In genomic region chrX:103730746-103731508, GRCh38 we compare ENCODE assay signal across 11 cellular contexts. TPM values are rescaled to one million over a fixed set of nuclear protein-coding genes. Genes with fewer than 3 reads are reported as not detected.
A peak's percentile ranks its signal among the peaks of the same experiment; 100 is the strongest.
DNase-seq lines count a peak whose midpoint lies in the region; ATAC-seq and TF ChIP-seq lines count a peak whose summit lies in the region.
"Had no signal": no experiment of that assay in that cellular context is flagged by ENCODE, and none has a peak within 500 bp of the region (broad histone marks: within the 10 kb centered on the region; RNA-seq: fewer than 3 reads in every experiment).

No MANE protein-coding gene starts in this region.

- CTCF ChIA-PET in WTC11 (lab: Charles Lee), result interaction anchor here (0.6 to 3.1 kb wide), 4 partner anchors 9 to 392 kb away, joined by 3 to 25 read pairs (median 4); partner anchors contain the start of gene TMEM31

- TF ChIP-seq POLR2A in lower leg skin (IDR thresholded peaks at IDR 0.05), result no peak

- TF ChIP-seq CTCF in WTC11 (IDR thresholded peaks at IDR 0.05) (no peak), foreskin fibroblast (IDR thresholded peaks at IDR 0.05; ENCODE audit: low read depth, low read length) (no peak), lower leg skin (IDR thresholded peaks at IDR 0.05) (no peak)

- no peak overlapping the region for H3K23ac ChIP-seq in trophoblast cell (ENCODE audit: low read length)

- WGBS in trophoblast cell (ENCODE audit: extremely low coverage, insufficient coverage, insufficient read length), result no CpG with 5 or more reads among the region's 8 CpGs
- 29 to 40% methylated on average over 8 of the region's 8 CpGs for WGBS in lower leg skin, 2 donors

- peaks cover 60% of the 10 kb centered on the region for H3K4me1 Mint-ChIP-seq in WTC11
- peaks cover 12% of the 10 kb centered on the region for H3K4me1 Mint-ChIP-seq in stimulated activated naive CD8-positive, alpha-beta T cell treated with anti-CD3 and anti-CD28 coated beads, Interleukin-15, amount 100 ng/mL, for 72 hours

- H3K4me2 ChIP-seq in trophoblast cell (ENCODE audit: low read length), result no peak overlapping the region

- H3K79me1 ChIP-seq in trophoblast cell (ENCODE audit: low read length), result no peaks in the 10 kb centered on the region

- H3K27me3 Mint-ChIP-seq in WTC11 (ENCODE audit: low read depth), result peaks cover 12% of the 10 kb centered on the region
- H3K27me3 Mint-ChIP-seq in stimulated activated naive CD8-positive, alpha-beta T cell treated with anti-CD3 and anti-CD28 coated beads, Interleukin-15, amount 100 ng/mL, for 72 hours, result no peaks in the 10 kb centered on the region

- no peak overlapping the region for H4K12ac ChIP-seq in trophoblast cell (ENCODE audit: low read depth, low read length)

- no peak overlapping the region for H4K91ac ChIP-seq in trophoblast cell (ENCODE audit: low read depth, low read length)

- H3K9ac ChIP-seq in trophoblast cell (ENCODE audit: low read length), result no peak overlapping the region

- POLR2A ChIA-PET in WTC11 (lab: Charles Lee), result interaction anchor here (1.1 to 1.2 kb wide), 2 partner anchors 30 to 36 kb away, joined by 3 read pairs; no protein-coding TSS in a partner anchor

- no peaks in the 10 kb centered on the region for H3K27me3 ChIP-seq in trophoblast cell (ENCODE audit: insufficient read depth, low read length)

- no peak overlapping the region for H3K18ac ChIP-seq in trophoblast cell (ENCODE audit: low read length)

- H2BK12ac ChIP-seq in trophoblast cell (ENCODE audit: low read length), result no peak overlapping the region

- no peak overlapping the region for H2AFZ ChIP-seq in trophoblast cell (ENCODE audit: insufficient read depth, low read length, poor library complexity)

- DNase-seq in GM04504 (ENCODE audit: low read depth), result peak; percentile 56
- no peak for DNase-seq in WTC11 (ENCODE audit: low spot score)
- peak; percentile 71 to 82 for DNase-seq in foreskin fibroblast
- no peak for DNase-seq in trophoblast cell
- no peak for DNase-seq in lower leg skin (ENCODE audit: low spot score in 2 of 2)
- no peak for DNase-seq in 8988T
- no peak for DNase-seq in stimulated activated naive CD8-positive, alpha-beta T cell treated with anti-CD3 and anti-CD28 coated beads, Interleukin-15, amount 100 ng/mL, for 72 hours
- no peak for DNase-seq in NCI-H1417 treated with DMSO at 0.1 percent for 48 hours (lab: John Stamatoyannopoulos, UW)
- DNase-seq: activated CD4-positive, alpha-beta T cell treated with anti-CD3 and anti-CD28 coated beads, Interleukin-2, amount 50 U/mL, for 48 hours; SHP77 treated with DMSO at 0.1 percent for 48 hours had no signal

- H4K8ac ChIP-seq in trophoblast cell (ENCODE audit: low read depth, low read length), result peak overlapping the region; percentile 44

- intact Hi-C loops in lower leg skin (cut with DNase I; ENCODE audit: low total_unique reads), result no loop called here

- H3K27ac ChIP-seq in trophoblast cell (ENCODE audit: low read depth, low read length), result peak overlapping the region; percentile 65

- no peak overlapping the region for H2BK120ac ChIP-seq in trophoblast cell (ENCODE audit: insufficient read depth, low read length, poor library complexity)

- no peak overlapping the region for H3K4me3 Mint-ChIP-seq in WTC11
- no peak overlapping the region for H3K4me3 Mint-ChIP-seq in stimulated activated naive CD8-positive, alpha-beta T cell treated with anti-CD3 and anti-CD28 coated beads, Interleukin-15, amount 100 ng/mL, for 72 hours

- H3K4me3 ChIP-seq in foreskin fibroblast (ENCODE audit: low read depth in 1 of 2, low read length in 2 of 2) (no peak overlapping the region), trophoblast cell (ENCODE audit: low read depth, low read length) (no peak overlapping the region), lower leg skin (ENCODE audit: low read depth, poor library complexity, severe bottlenecking) (no peak overlapping the region)

- H2BK5ac ChIP-seq in trophoblast cell (ENCODE audit: low read depth, low read length, poor library complexity), result peak overlapping the region; percentile 11

- no peaks in the 10 kb centered on the region for H3K79me2 ChIP-seq in trophoblast cell (ENCODE audit: control insufficient read depth, insufficient read depth, low read length, poor library complexity)

- peak; percentile 41; the same call in 1 of the 2 replicates for ATAC-seq in WTC11
- ATAC-seq in stimulated activated naive CD8-positive, alpha-beta T cell treated with anti-CD3 and anti-CD28 coated beads, Interleukin-15, amount 100 ng/mL, for 72 hours, result no peak

- H2AK5ac ChIP-seq in trophoblast cell (ENCODE audit: low read length), result no peak overlapping the region

- no peaks in the 10 kb centered on the region for H3K9me3 Mint-ChIP-seq in WTC11
- no peaks in the 10 kb centered on the region for H3K9me3 Mint-ChIP-seq in stimulated activated naive CD8-positive, alpha-beta T cell treated with anti-CD3 and anti-CD28 coated beads, Interleukin-15, amount 100 ng/mL, for 72 hours

- no peaks in the 10 kb centered on the region for H3K36me3 ChIP-seq in trophoblast cell (ENCODE audit: control insufficient read depth in 1 of 2, insufficient read depth in 2 of 2, low read length in 2 of 2)

- H3K36me3 Mint-ChIP-seq in WTC11, result no peaks in the 10 kb centered on the region

- peaks cover 26 to 37% of the 10 kb centered on the region in 2 experiments for H3K4me1 ChIP-seq in trophoblast cell (ENCODE audit: control insufficient read depth in 1 of 2, insufficient read depth in 2 of 2, low read length in 2 of 2)

- no peak overlapping the region for H3K4ac ChIP-seq in trophoblast cell (ENCODE audit: low read depth, low read length)

- no peaks in the 10 kb centered on the region for H3K9me3 ChIP-seq in trophoblast cell (ENCODE audit: insufficient read depth, low read depth, low read length)

- peak overlapping the region; percentile 74 for H3K27ac Mint-ChIP-seq in WTC11
- no peak overlapping the region for H3K27ac Mint-ChIP-seq in stimulated activated naive CD8-positive, alpha-beta T cell treated with anti-CD3 and anti-CD28 coated beads, Interleukin-15, amount 100 ng/mL, for 72 hours

- H3K14ac ChIP-seq in trophoblast cell (ENCODE audit: low read length), result no peak overlapping the region

TF ChIP-seq in WTC11, 78 proteins besides CTCF, POLR2A, EP300 and RAD21 (continues in another document):
- TF ChIP-seq SP1 (CRISPR knock-in tag; conservative IDR thresholded peaks at IDR 0.05) (no peak), IRF1 (CRISPR knock-in tag; IDR thresholded peaks at IDR 0.05) (no peak), FOXK1 (CRISPR knock-in tag; IDR thresholded peaks at IDR 0.05) (no peak), NR2C2 (CRISPR knock-in tag; IDR thresholded peaks at IDR 0.05) (no peak), ERG (CRISPR knock-in tag; IDR thresholded peaks at IDR 0.05) (no peak), MXD4 (CRISPR knock-in tag; IDR thresholded peaks at IDR 0.05; ENCODE audit: borderline replicate concordance) (no peak), NFE2L1 (CRISPR knock-in tag; IDR thresholded peaks at IDR 0.05) (no peak), EMX1 (CRISPR knock-in tag; IDR thresholded peaks at IDR 0.05) (no peak), SMAD3 (CRISPR knock-in tag; IDR thresholded peaks at IDR 0.05; ENCODE audit: borderline replicate concordance) (no peak), ZBTB43 (CRISPR knock-in tag; IDR thresholded peaks at IDR 0.05) (no peak)

RNA-seq across cellular contexts. Expression of gene TMEM31, which starts 20.2 kb away (rescaled TPM):
- total RNA-seq in WTC11 (2021), result 0.24 to 0.34 TPM (median 0.27 TPM) in 3 replicates
- polyA plus RNA-seq in trophoblast cell (2013), result 1.1 and 1.4 TPM in 2 replicates
- not detected for total RNA-seq in lower leg skin
- total RNA-seq: renal cortical epithelial cell had no signal

RNA-seq across cellular contexts. Expression of gene MORF4L2, which starts 44.4 kb away (rescaled TPM):
- total RNA-seq in WTC11 (2021) (325 to 355 TPM (median 329 TPM) in 3 replicates), lower leg skin (100 to 1,000 TPM; 150 to 203 (median 193) TPM)
- polyA plus RNA-seq in trophoblast cell (2013), result 493 and 516 TPM in 2 replicates

RNA-seq across cellular contexts. Expression of gene PLP1, which starts 45.7 kb away (rescaled TPM):
- total RNA-seq in WTC11 (2021) (29.2 to 31.3 TPM (median 29.5 TPM) in 3 replicates), lower leg skin (10 to 100 TPM in 2 of 4 donors, 1 to 10 TPM in 2; 5.4 to 15.7 (median 10.6) TPM)
- polyA plus RNA-seq in trophoblast cell (2013), result 1.00 and 1.1 TPM in 2 replicates
- total RNA-seq: renal cortical epithelial cell had no signal

Comparison
In these comparisons a context has a peak if more than half of its experiments do, and no peak if none do; other contexts are left out.
1. DNase-seq: peak in GM04504 (single experiment) and foreskin fibroblast (2 of 2); none in WTC11 (single experiment), trophoblast cell (0 of 2), lower leg skin (0 of 2), 8988T (single experiment), stimulated activated naive CD8-positive, alpha-beta T cell treated with anti-CD3 and anti-CD28 coated beads, Interleukin-15, amount 100 ng/mL, for 72 hours (0 of 2) and NCI-H1417 treated with DMSO at 0.1 percent for 48 hours (single experiment).